In genomic region chr15:72559781-72560180, GRCh38 we compare ENCODE assay signal across 25 cellular contexts.
DNase-seq lines count a peak whose midpoint lies in the region; ATAC-seq and TF ChIP-seq lines count a peak whose summit lies in the region.
"Had no signal": no experiment of that assay in that cellular context is flagged by ENCODE, and none has a peak within 500 bp of the region (broad histone marks: within the 10 kb centered on the region; RNA-seq: fewer than 3 reads in every experiment).

No MANE protein-coding gene starts in this region.

- CTCF ChIA-PET in HEK293 (lab: Yijun Ruan, JAX) = no interaction called here

- intact Hi-C loops in dorsolateral prefrontal cortex (cut with DNase I) = no loop called here

- H3K4me3 ChIP-seq in HEK293 (ENCODE audit: low read depth, low read length) = no peak overlapping the region
- H3K4me3 ChIP-seq in dorsolateral prefrontal cortex = no peak overlapping the region
- H3K4me3 ChIP-seq: A549, GM23248 had no signal

- peaks cover 7% of the 10 kb centered on the region; the same call in 1 of the 2 replicates for H3K4me1 ChIP-seq in HEK293 (ENCODE audit: control insufficient read depth, insufficient read depth, low read length)
- H3K4me1 ChIP-seq: Caco-2 had no signal

- no peak for ATAC-seq in central memory CD8-positive, alpha-beta T cell (replicated peaks; ENCODE audit: extremely low read depth, poor library complexity, severe bottlenecking)
- ATAC-seq in HG03045 (IDR thresholded peaks at IDR 0.05; ENCODE audit: unreplicated experiment) = no peak
- ATAC-seq: A549; CD8-positive, alpha-beta T cell; Panc1; SK-N-SH treated with all-trans-retinoic acid at 6 μM for 48 hours had no signal

- peaks cover 36 to 68% of the 10 kb centered on the region in 2 experiments for H3K36me3 ChIP-seq in HEK293 (ENCODE audit: control insufficient read depth in 2 of 2, insufficient read depth in 1 of 2, low read length in 2 of 2)

- peaks cover 27% of the 10 kb centered on the region for H3K4me1 Mint-ChIP-seq in central memory CD8-positive, alpha-beta T cell
- no peaks in the 10 kb centered on the region for H3K4me1 Mint-ChIP-seq in glutamatergic neuron (ENCODE audit: low read depth, unreplicated experiment)

- H3K27ac Mint-ChIP-seq in central memory CD8-positive, alpha-beta T cell (ENCODE audit: low read depth) = peak overlapping the region; percentile 4
- H3K27ac Mint-ChIP-seq in glutamatergic neuron (ENCODE audit: unreplicated experiment) = peak overlapping the region; percentile 36
- H3K27ac Mint-ChIP-seq: CD8-positive, alpha-beta T cell had no signal

- H3K9me3 Mint-ChIP-seq in central memory CD8-positive, alpha-beta T cell = no peaks in the 10 kb centered on the region
- no peaks in the 10 kb centered on the region for H3K9me3 Mint-ChIP-seq in glutamatergic neuron (ENCODE audit: unreplicated experiment)
- H3K9me3 Mint-ChIP-seq: CD8-positive, alpha-beta T cell had no signal

- no peaks in the 10 kb centered on the region for H3K27me3 Mint-ChIP-seq in central memory CD8-positive, alpha-beta T cell
- no peaks in the 10 kb centered on the region for H3K27me3 Mint-ChIP-seq in glutamatergic neuron (ENCODE audit: unreplicated experiment)

- no peaks in the 10 kb centered on the region for H3K27me3 ChIP-seq in dorsolateral prefrontal cortex

- H3K27ac ChIP-seq in HEK293 (ENCODE audit: extremely low read depth, low read depth, low read length) (no peak overlapping the region), dorsolateral prefrontal cortex (no peak overlapping the region)
- H3K27ac ChIP-seq: A549, GM23248 had no signal

- peaks cover 48% of the 10 kb centered on the region for H3K36me3 Mint-ChIP-seq in central memory CD8-positive, alpha-beta T cell (ENCODE audit: insufficient read depth)
- no peaks in the 10 kb centered on the region for H3K36me3 Mint-ChIP-seq in glutamatergic neuron (ENCODE audit: unreplicated experiment)

- POLR2A ChIA-PET in HEK293 (lab: Yijun Ruan, JAX) = no interaction called here

- H3K4me3 Mint-ChIP-seq in central memory CD8-positive, alpha-beta T cell = no peak overlapping the region
- no peak overlapping the region for H3K4me3 Mint-ChIP-seq in glutamatergic neuron (ENCODE audit: unreplicated experiment)
- H3K4me3 Mint-ChIP-seq: CD8-positive, alpha-beta T cell had no signal

- no peaks in the 10 kb centered on the region for H3K9me3 ChIP-seq in HEK293 (ENCODE audit: control insufficient read depth, insufficient read depth, low read depth, low read length)
- H3K9me3 ChIP-seq: A549, Caco-2 had no signal

- TF ChIP-seq CTCF in HEK293 (tag by site-specific recombination; IDR thresholded peaks at IDR 0.05) (no peak), glutamatergic neuron (IDR thresholded peaks at IDR 0.05; ENCODE audit: partially characterized antibody, unreplicated experiment) (no peak), dorsolateral prefrontal cortex (IDR thresholded peaks at IDR 0.05 in 54 of 56, conservative IDR thresholded peaks at IDR 0.05 in 2 of 56; ENCODE audit: low read depth in 1 of 56, partially characterized antibody in 56 of 56) (no peak)

- DNase-seq in NOMO-1 treated with DMSO at 0.1 percent for 48 hours (lab: John Stamatoyannopoulos, UW; ENCODE audit: unreplicated experiment) (peak; percentile 33), glutamatergic neuron (no peak), islet precursor cell (no peak), dorsolateral prefrontal cortex (no peak)
- no peak for DNase-seq in central memory CD8-positive, alpha-beta T cell (ENCODE audit: low spot score in 2 of 2)
- DNase-seq: C1 segment of cervical spinal cord; Caco-2; CD8-positive, alpha-beta T cell; GM23248; H7; KBM-7; NCI-H1092; NCI-H1417 treated with DMSO at 0.1 percent for 48 hours; NCI-H187; NCI-H2081 treated with DMSO at 0.1 percent for 48 hours; NCI-H2171 treated with DMSO at 0.1 percent for 48 hours; NCI-H345; NCI-H510A treated with DMSO at 0.1 percent for 48 hours; NCI-H748 treated with DMSO at 0.1 percent for 48 hours; SIG-M5 had no signal

TF ChIP-seq in HEK293, 187 proteins besides CTCF, POLR2A, EP300 and RAD21:
- TF ChIP-seq ZBTB11 (tag by site-specific recombination; conservative IDR thresholded peaks at IDR 0.05; ENCODE audit: low read depth) (no peak), ZNF280D (tag by site-specific recombination; IDR thresholded peaks at IDR 0.05) (no peak), ZNF660 (tag by site-specific recombination; IDR thresholded peaks at IDR 0.05) (no peak), ZNF146 (tag by site-specific recombination; IDR thresholded peaks at IDR 0.05) (0 out of 2 replicates have a peak, but pooled peaks have one; percentile 23)
